ENCODE assay signal across 8 cellular contexts in the genomic region with DNA sequence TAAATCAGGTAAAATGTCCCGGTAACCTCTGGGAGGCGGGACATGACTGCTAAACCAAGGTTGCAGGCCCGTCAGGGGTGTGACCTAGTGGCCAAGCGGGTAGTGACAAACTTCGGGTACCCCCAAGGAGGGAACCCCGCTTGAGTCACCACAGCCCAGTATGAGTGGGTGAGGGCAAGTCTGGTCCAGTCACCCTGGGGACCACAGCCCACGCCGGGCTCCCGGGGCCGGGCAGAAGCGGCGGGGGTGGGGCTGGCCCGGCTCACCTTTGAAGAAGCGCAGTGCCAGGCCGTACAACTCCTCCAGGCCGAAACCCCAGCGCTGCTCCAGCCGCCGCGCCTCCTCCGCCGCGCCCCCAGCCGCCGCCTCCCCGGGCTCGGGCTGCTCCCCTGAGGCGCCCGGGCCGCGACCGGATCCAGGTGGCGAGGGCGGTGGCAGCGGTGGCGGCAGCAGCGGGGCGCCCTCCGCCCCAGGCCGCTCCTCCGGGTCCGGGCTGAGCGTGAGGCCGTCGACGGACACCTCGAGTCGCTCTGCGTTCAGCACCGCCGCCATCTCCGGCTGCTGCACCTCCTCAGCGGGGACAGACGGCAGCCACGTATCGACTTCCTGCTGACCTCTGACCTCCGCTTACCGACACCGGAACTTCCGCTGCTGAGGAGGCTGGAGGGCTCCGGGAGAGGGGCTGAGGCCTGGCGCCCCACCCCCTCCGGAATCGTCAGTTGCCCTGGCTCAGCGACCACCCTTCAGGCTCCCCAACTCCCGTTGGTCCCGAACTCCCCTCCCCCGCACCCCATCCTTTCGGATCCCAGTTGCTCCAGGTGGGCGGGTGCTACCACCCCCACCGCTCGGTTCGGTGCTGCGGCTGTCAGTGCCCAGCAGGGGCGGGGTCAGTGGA. TPM values are rescaled to one million over a fixed set of nuclear protein-coding genes. Genes with fewer than 3 reads are reported as not detected.
DNase-seq lines count a peak whose midpoint lies in the region; ATAC-seq and TF ChIP-seq lines count a peak whose summit lies in the region.

A gene (minus strand): TSS at position 618 of the 895 bp plus-strand sequence. CDS start 66 bp downstream, at position 552.

- CTCF ChIA-PET in T-cell (lab: Charles Lee), result interaction anchor here (0.5 to 0.8 kb wide), 2 partner anchors 10 to 61 kb away, joined by 3 to 4 read pairs; no protein-coding TSS in a partner anchor

- intact Hi-C loops in cardiac septum (cut with DNase I), result loop anchor here (5.0 kb wide), 1 partner anchor 124 kb away; a partner anchor contains a TSS
- intact Hi-C loops in transverse colon (cut with DNase I; ENCODE audit: low total_unique reads), result no loop called here

- peak within 1 kb of the TSS; percentile 94 for H3K27ac Mint-ChIP-seq in T-cell

- TF ChIP-seq CTCF in GM13976 (IDR thresholded peaks at IDR 0.05; ENCODE audit: borderline replicate concordance, control extremely low read depth, extremely low read depth, insufficient read depth, missing control alignments) (no peak), transverse colon (IDR thresholded peaks at IDR 0.05) (peak in 3 of 5 experiments; percentile 21 to 47 (median 39))

- peaks cover 31% of the 10 kb centered on the region for H3K4me1 ChIP-seq in adipocyte (ENCODE audit: control insufficient read depth, insufficient read depth, low read length)
- H3K4me1 ChIP-seq in transverse colon, result peaks cover 28 to 48% (median 36%) of the 10 kb centered on the region in 4 donors

- H3K27me3 Mint-ChIP-seq in T-cell, result no peaks in the 10 kb centered on the region

- peak; percentile 87 for TF ChIP-seq POLR2A in transverse colon (IDR thresholded peaks at IDR 0.05)

- H3K4me3 ChIP-seq in adipocyte (ENCODE audit: low read length) (peak within 1 kb of the TSS; percentile 97), transverse colon (peak within 1 kb of the TSS; percentile 66 to 97 (median 83))

- no peak for TF ChIP-seq EP300 in transverse colon (IDR thresholded peaks at IDR 0.05; ENCODE audit: low read depth)

- DNase-seq in GM13976 (ENCODE audit: low spot score), result peak; percentile 96
- peak; percentile 92 for DNase-seq in NCI-H146 (lab: John Stamatoyannopoulos, UW)
- peak; percentile 55 to 91 (median 84) for DNase-seq in T-cell
- peak; percentile 92 for DNase-seq in adipocyte (ENCODE audit: low read depth)
- peak; percentile 95 for DNase-seq in cardiac septum (ENCODE audit: low spot score)
- peak; percentile 87 for DNase-seq in pons (ENCODE audit: low spot score)
- peak; percentile 90 for DNase-seq in transverse colon

- 1% methylated on average over 62 of the region's 75 CpGs; no CpG with 5 or more reads in 1 of the 2 donors for WGBS in transverse colon (ENCODE audit: low coverage in 1 of 2), 2 donors

- peaks cover 7% of the 10 kb centered on the region for H3K36me3 Mint-ChIP-seq in T-cell

- H3K36me3 ChIP-seq in adipocyte (ENCODE audit: control insufficient read depth, insufficient read depth, low read length, severe bottlenecking) (peaks cover 3% of the 10 kb centered on the region), transverse colon (no peaks in the 10 kb centered on the region)

- H3K27me3 ChIP-seq in adipocyte (replicated peaks; ENCODE audit: control insufficient read depth, insufficient read depth, low read length), result no peaks in the 10 kb centered on the region
- no peaks in the 10 kb centered on the region for H3K27me3 ChIP-seq in transverse colon

- no peaks in the 10 kb centered on the region for H3K9me3 Mint-ChIP-seq in T-cell

- H3K9ac ChIP-seq in adipocyte (ENCODE audit: low read length), result peak within 1 kb of the TSS; percentile 97

- H3K9me3 ChIP-seq in adipocyte (ENCODE audit: control insufficient read depth, low read length) (no peaks in the 10 kb centered on the region), transverse colon (no peaks in the 10 kb centered on the region)

- in situ Hi-C loops in GM13976 (cut with MboI; ENCODE audit: low sequenced_read_pairs, unreplicated experiment), result no loop called here
- in situ Hi-C loops in transverse colon (cut with MboI; ENCODE audit: low pct_ligation_motif_present in 1 of 4, low pct_unique_long_range_greater_than_20kb in 1 of 4, low sequenced_read_pairs in 3 of 4), result loop anchor here in 1 of 4 donors (5.0 kb wide), 1 partner anchor 54 kb away; no protein-coding TSS in a partner anchor

- POLR2A ChIA-PET in T-cell (lab: Charles Lee), result interaction anchor here in 1 of 2 donors (0.5 to 0.7 kb wide), 2 partner anchors 9 to 69 kb away, joined by 3 read pairs; no protein-coding TSS in a partner anchor

- H3K4me3 Mint-ChIP-seq in T-cell, result peak within 1 kb of the TSS; percentile 94 to 95 (median 94)

- peak within 1 kb of the TSS; percentile 93 to 98 (median 95) for H3K27ac ChIP-seq in transverse colon

- ATAC-seq in HG02852 (IDR thresholded peaks at IDR 0.05; ENCODE audit: unreplicated experiment), result peak; percentile 95
- ATAC-seq in T-cell (replicated peaks in 1 of 4), result peak; percentile 99

- H3K4me1 Mint-ChIP-seq in T-cell, result peaks cover 38 to 47% (median 40%) of the 10 kb centered on the region in 3 donors

RNA-seq across cellular contexts. Expression of the gene that starts here (rescaled TPM):
- total RNA-seq in T-cell, result 10 to 100 TPM; 21.7 to 26.2 (median 22.5) TPM
- total RNA-seq in cardiac septum, result 42.3 TPM
- 10 to 100 TPM; 19.3 to 44.6 (median 30.7) TPM for total RNA-seq in transverse colon

Comparison
In these comparisons a context has a peak if more than half of its experiments do, and no peak if none do; other contexts are left out.
1. Peak in every context shown above with its lines: DNase-seq, ATAC-seq, H3K4me3 ChIP-seq and H3K27ac ChIP-seq.